8 cellular contexts compared by ENCODE assay signal in genomic region chr17:49224198-49224996, GRCh38. TPM values are rescaled to one million over a fixed set of nuclear protein-coding genes. Genes with fewer than 3 reads are reported as not detected.
DNase-seq lines count a peak whose midpoint lies in the region; ATAC-seq and TF ChIP-seq lines count a peak whose summit lies in the region.

No MANE protein-coding gene starts in this region.

- H3K4me1 ChIP-seq in NT2/D1 (ENCODE audit: insufficient read depth, insufficient read length) (peaks cover 23% of the 10 kb centered on the region), ascending aorta (no peaks in the 10 kb centered on the region), lung (ENCODE audit: control insufficient read depth in 2 of 2, insufficient read depth in 2 of 2, low read length in 2 of 2) (peaks cover 0 to 19% of the 10 kb centered on the region in 2 donors), upper lobe of right lung (peaks cover 12% of the 10 kb centered on the region)

- intact Hi-C loops in ascending aorta (cut with DNase I) (no loop called here), upper lobe of right lung (cut with DNase I) (no loop called here)

- peak; percentile 5 for ATAC-seq in lung (ENCODE audit: insufficient read depth, low FRiP score)
- ATAC-seq in upper lobe of right lung, result peak; percentile 22

- H3K27me3 ChIP-seq in NT2/D1 (ENCODE audit: insufficient read depth, insufficient read length) (peaks cover 47% of the 10 kb centered on the region), ascending aorta (peaks cover 3% of the 10 kb centered on the region), lung (ENCODE audit: control insufficient read depth, insufficient read depth) (no peaks in the 10 kb centered on the region), upper lobe of right lung (peaks cover 17% of the 10 kb centered on the region)

- no peak overlapping the region for H3K27ac ChIP-seq in ascending aorta
- H3K27ac ChIP-seq in lung (ENCODE audit: low read depth in 1 of 2, low read length in 1 of 2), result no peak overlapping the region
- no peak overlapping the region for H3K27ac ChIP-seq in upper lobe of right lung

- TF ChIP-seq CTCF in ascending aorta (IDR thresholded peaks at IDR 0.05) (no peak), lung (IDR thresholded peaks at IDR 0.05; ENCODE audit: control extremely low read depth, extremely low read depth) (no peak), upper lobe of right lung (IDR thresholded peaks at IDR 0.05) (no peak)

- WGBS in lung, 2 donors, result 2 to 3% methylated on average over 94 to 95 of the region's 95 CpGs

- peak overlapping the region; percentile 40 for H3K4me3 ChIP-seq in NT2/D1 (ENCODE audit: insufficient read length, low read depth)
- H3K4me3 ChIP-seq in ascending aorta, result peak overlapping the region; percentile 28 to 30
- H3K4me3 ChIP-seq in lung, result no peak overlapping the region
- H3K4me3 ChIP-seq in upper lobe of right lung, result no peak overlapping the region

- H3K36me3 ChIP-seq in NT2/D1 (ENCODE audit: insufficient read depth, insufficient read length, low read length), result peaks cover 13% of the 10 kb centered on the region
- H3K36me3 ChIP-seq in ascending aorta, result no peaks in the 10 kb centered on the region
- H3K36me3 ChIP-seq in lung (ENCODE audit: control insufficient read depth in 2 of 2, insufficient read depth in 2 of 2, low read length in 2 of 2), result peaks cover 0 to 14% of the 10 kb centered on the region in 2 donors
- no peaks in the 10 kb centered on the region for H3K36me3 ChIP-seq in upper lobe of right lung

- H3K9me3 ChIP-seq in NT2/D1 (ENCODE audit: insufficient read depth, low read length) (no peaks in the 10 kb centered on the region), ascending aorta (no peaks in the 10 kb centered on the region), lung (ENCODE audit: control insufficient read depth in 2 of 2, insufficient read depth in 1 of 2, low read length in 1 of 2) (no peaks in the 10 kb centered on the region), upper lobe of right lung (no peaks in the 10 kb centered on the region)

- DNase-seq in DMS79 treated with DMSO at 0.1 percent for 48 hours (lab: John Stamatoyannopoulos, UW), result peak; percentile 19
- no peak for DNase-seq in NT2/D1 (ENCODE audit: low read depth, low spot score)
- DNase-seq in ascending aorta (ENCODE audit: low spot score in 2 of 2), result no peak
- DNase-seq in lung (ENCODE audit: low spot score), result no peak
- peak; percentile 69 for DNase-seq in upper lobe of right lung
- no peak for DNase-seq in NCI-H1436 treated with DMSO at 0.1 percent for 48 hours (lab: John Stamatoyannopoulos, UW)
- no peak for DNase-seq in GM19238 (ENCODE audit: insufficient read length, low spot score)
- DNase-seq in NK-92 treated with Interleukin-12 subunit alpha and Interleukin-12 subunit beta, amount 100 ng/mL, for 24 hours (lab: John Stamatoyannopoulos, UW), result no peak

- peak overlapping the region; percentile 52 for H3K9ac ChIP-seq in NT2/D1 (ENCODE audit: insufficient read length, low read depth)

RNA-seq across cellular contexts. Expression of gene PHOSPHO1, which starts 6.2 kb away (rescaled TPM):
- total RNA-seq in ascending aorta (not detected), lung (10 to 100 TPM in 1 of 2 donors, 1 to 10 TPM in 1; 1.6 to 10.2 TPM), upper lobe of right lung (1.7 TPM)
- polyA plus RNA-seq in lung, result 1 to 10 TPM in 1 of 2 donors, under 1 TPM in 1; 0.37 to 2.2 TPM

RNA-seq across cellular contexts. Expression of gene ABI3, which starts 13.9 kb away (rescaled TPM):
- total RNA-seq in ascending aorta, result 35.1 TPM
- total RNA-seq in lung, result 10 to 100 TPM in 1 of 2 donors, 1 to 10 TPM in 1; 6.9 to 20.0 TPM
- polyA plus RNA-seq in lung, result 10 to 100 TPM; 16.2 to 19.2 TPM
- total RNA-seq in upper lobe of right lung, result 31.5 TPM

RNA-seq across cellular contexts. Expression of gene GNGT2, which starts 14.0 kb away (rescaled TPM):
- not detected for total RNA-seq in ascending aorta
- total RNA-seq in lung, result 1 to 10 TPM; 1.8 to 4.7 TPM
- polyA plus RNA-seq in lung, result 10 to 100 TPM in 1 of 2 donors, 1 to 10 TPM in 1; 9.9 to 12.3 TPM
- total RNA-seq in upper lobe of right lung, result 8.5 TPM

Comparison
In these comparisons a context has a peak if more than half of its experiments do, and no peak if none do; other contexts are left out.
1. DNase-seq: peak in DMS79 treated with DMSO at 0.1 percent for 48 hours (single experiment) and upper lobe of right lung (single experiment); none in NT2/D1 (single experiment), ascending aorta (0 of 2), lung (single experiment), NCI-H1436 treated with DMSO at 0.1 percent for 48 hours (single experiment), GM19238 (single experiment) and NK-92 treated with Interleukin-12 subunit alpha and Interleukin-12 subunit beta, amount 100 ng/mL, for 24 hours (single experiment).
2. H3K4me3 ChIP-seq: peak in NT2/D1 (single experiment) and ascending aorta (2 of 2); none in lung (single experiment) and upper lobe of right lung (single experiment).